ENCODE assay signal across 8 cellular contexts in genomic region chr5:140926211-140926902, GRCh38. TPM values are rescaled to one million over a fixed set of nuclear protein-coding genes. Genes with fewer than 3 reads are reported as not detected.
DNase-seq lines count a peak whose midpoint lies in the region; FAIRE-seq and TF ChIP-seq lines count a peak whose summit lies in the region.

PCDHAC1 (plus strand) TSS chr5:140926299; CDS start chr5:140926893, 594 bp downstream.

- H3K36me3 ChIP-seq in Peyer's patch: no peaks in the 10 kb centered on the region

- H3K9me3 ChIP-seq in AG04450 (ENCODE audit: control insufficient read depth, insufficient read depth, low read length) (peaks cover 26% of the 10 kb centered on the region), Peyer's patch (peaks cover 0 to 4% (median 0%) of the 10 kb centered on the region in 4 donors)

- H3K27me3 ChIP-seq in AG04450 (ENCODE audit: control insufficient read depth, insufficient read depth, low read length) (no peaks in the 10 kb centered on the region), Peyer's patch (no peaks in the 10 kb centered on the region)

- POLR2A ChIA-PET in AG04450 (lab: Yijun Ruan, JAX) (no interaction called here), HEK293T (lab: Yijun Ruan, JAX) (interaction anchor here (0.8 to 1.7 kb wide), 3 partner anchors 57 to 115 kb away, joined by 4 to 11 read pairs (median 4); partner anchors contain the start of gene PCDHA11)

- FAIRE-seq in GM12891 (lab: Jason Lieb, UNC): no peak

- peak within 1 kb of the TSS; percentile 18 for H3K4me3 ChIP-seq in AG04450 (ENCODE audit: low read depth, low read length)
- peak within 1 kb of the TSS; percentile 29 to 50 (median 37) for H3K4me3 ChIP-seq in Peyer's patch
- H3K4me3 ChIP-seq in coronary artery: peak within 1 kb of the TSS; percentile 75

- no peak for TF ChIP-seq CTCF in AG04450 (IDR thresholded peaks at IDR 0.05; ENCODE audit: low read depth, low read length)
- peak in 4 of 6 experiments; percentile 5 to 42 (median 31) for TF ChIP-seq CTCF in Peyer's patch (IDR thresholded peaks at IDR 0.05)
- TF ChIP-seq CTCF in coronary artery (IDR thresholded peaks at IDR 0.05): peak; percentile 67

- DNase-seq in AG04450 (ENCODE audit: low read depth, low spot score) (no peak), HEK293T (ENCODE audit: extremely low spot score) (peak; percentile 73), Peyer's patch (peak; percentile 18 to 70 (median 64)), coronary artery (ENCODE audit: low spot score) (peak; percentile 83), kidney tubule cell (ENCODE audit: low spot score) (peak; percentile 80), GM12891 (ENCODE audit: insufficient read length, low spot score) (no peak), SKM-1 (lab: John Stamatoyannopoulos, UW; ENCODE audit: unreplicated experiment) (no peak)
- DNase-seq in stimulated activated CD4-positive, alpha-beta T cell treated with anti-CD3 and anti-CD28 coated beads, Interleukin-15, amount 100 ng/mL, for 24 hours: peak; percentile 64

- H3K27ac ChIP-seq in AG04450 (ENCODE audit: low read depth, low read length): no peak within 1 kb of the TSS
- H3K27ac ChIP-seq in Peyer's patch: peak within 1 kb of the TSS in 2 of 4 donors; percentile 9
- H3K27ac ChIP-seq in coronary artery: peak within 1 kb of the TSS in 1 of 2 donors; percentile 36

- CTCF ChIA-PET in AG04450 (lab: Charles Lee): no interaction called here
- CTCF ChIA-PET in HEK293T (lab: Yijun Ruan, JAX): interaction anchor here (0.6 to 3.4 kb wide), 11 partner anchors 9 to 114 kb away, joined by 3 to 47 read pairs (median 5); partner anchors contain the start of gene PCDHA11

- TF ChIP-seq POLR2A in Peyer's patch (IDR thresholded peaks at IDR 0.05) (no peak), GM12891 (IDR thresholded peaks at IDR 0.05; ENCODE audit: low read depth, low read length) (no peak)

- H3K4me1 ChIP-seq in Peyer's patch: peaks cover 0 to 9% (median 0%) of the 10 kb centered on the region in 4 donors

TF ChIP-seq in HEK293T, 16 proteins besides CTCF, POLR2A, EP300 and RAD21:
- no peak for TF ChIP-seq FOXA1 (IDR thresholded peaks at IDR 0.05)

TF ChIP-seq in GM12891, 5 proteins besides CTCF, POLR2A, EP300 and RAD21:
- TF ChIP-seq POU2F2 (IDR thresholded peaks at IDR 0.05; ENCODE audit: low read depth, low read length): no peak
- TF ChIP-seq TAF1 (IDR thresholded peaks at IDR 0.05; ENCODE audit: low read depth, low read length): no peak
- TF ChIP-seq SPI1 (IDR thresholded peaks at IDR 0.05; ENCODE audit: low read depth, low read length): no peak
- no peak for TF ChIP-seq POLR2AphosphoS5 (IDR thresholded peaks at IDR 0.05; ENCODE audit: low read depth, low read length)
- TF ChIP-seq PAX5 (IDR thresholded peaks at IDR 0.05; ENCODE audit: insufficient read depth, low read length, severe bottlenecking): no peak

RNA-seq across cellular contexts. Expression of gene PCDHAC1, which starts in this region (rescaled TPM):
- 0.02 and 0.04 TPM in 2 replicates for polyA plus RNA-seq in AG04450 (2011; rRNA removed)
- polyA minus RNA-seq in AG04450 (2011; rRNA and poly(A)+ RNA removed): 0.14 TPM in 1 of 2 replicates, not detected in the other
- 1 to 10 TPM in 1 of 4 donors, under 1 TPM in 1, not detected in 2; 0.54 to 2.5 TPM for total RNA-seq in Peyer's patch
- 0.10 TPM for polyA plus RNA-seq in GM12891 (2012; ENCODE audit: low read depth, missing spikeins)

Comparison
In these comparisons a context has a peak if more than half of its experiments do, and no peak if none do; other contexts are left out.
1. DNase-seq: peak in HEK293T (single experiment), Peyer's patch (3 of 3), coronary artery (single experiment), kidney tubule cell (single experiment) and stimulated activated CD4-positive, alpha-beta T cell treated with anti-CD3 and anti-CD28 coated beads, Interleukin-15, amount 100 ng/mL, for 24 hours (single experiment); none in AG04450 (single experiment), GM12891 (single experiment) and SKM-1 (single experiment).
2. H3K4me3 ChIP-seq: peak in every context shown above with its lines; median percentile 75 in coronary artery; 37 in Peyer's patch; 18 in AG04450.